8 cellular contexts compared by ENCODE assay signal in genomic region chr17:75271233-75271954, GRCh38. TPM values are rescaled to one million over a fixed set of nuclear protein-coding genes. Genes with fewer than 3 reads are reported as not detected.
DNase-seq lines count a peak whose midpoint lies in the region; ATAC-seq, FAIRE-seq and TF ChIP-seq lines count a peak whose summit lies in the region.

No MANE protein-coding gene starts in this region.

- peak overlapping the region; percentile 84 for H2AFZ ChIP-seq in osteoblast (ENCODE audit: low read length)

- ATAC-seq in GM21381 (IDR thresholded peaks at IDR 0.05; ENCODE audit: unreplicated experiment) = peak; percentile 69
- ATAC-seq in RWPE2 (ENCODE audit: low read depth) = peak; percentile 37
- peak; percentile 64 for ATAC-seq in thoracic aorta (ENCODE audit: insufficient number of reproducible peaks, low FRiP score, low read depth)

- peak overlapping the region; percentile 97 for H3K4me3 ChIP-seq in HUES6 (ENCODE audit: low read depth, low read length)
- peak overlapping the region; percentile 96 for H3K4me3 ChIP-seq in RWPE2 (ENCODE audit: severe bottlenecking)
- H3K4me3 ChIP-seq in osteoblast (ENCODE audit: insufficient read depth, low read length) = peak overlapping the region; percentile 90
- peak overlapping the region; percentile 97 for H3K4me3 ChIP-seq in thoracic aorta

- H3K4me1 ChIP-seq in HUES6 (ENCODE audit: control insufficient read depth, insufficient read depth, low read length) (peaks cover 14% of the 10 kb centered on the region), RWPE2 (ENCODE audit: insufficient read depth, poor library complexity, severe bottlenecking) (peaks cover 3% of the 10 kb centered on the region), osteoblast (ENCODE audit: insufficient read depth, low read length) (peaks cover 48% of the 10 kb centered on the region), thoracic aorta (ENCODE audit: control insufficient read depth in 1 of 2, low read depth in 2 of 2) (peaks cover 12 to 25% of the 10 kb centered on the region in 2 donors)

- TF ChIP-seq CTCF in D721Med (IDR thresholded peaks at IDR 0.05; ENCODE audit: insufficient read depth, missing control alignments) = peak; percentile 78
- peak; percentile 93 for TF ChIP-seq CTCF in RWPE2 (IDR thresholded peaks at IDR 0.05; ENCODE audit: poor library complexity, severe bottlenecking)
- peak; percentile 40 for TF ChIP-seq CTCF in osteoblast (IDR thresholded peaks at IDR 0.05; ENCODE audit: extremely low read depth, low read depth, low read length)
- peak; percentile 75 for TF ChIP-seq CTCF in thoracic aorta (IDR thresholded peaks at IDR 0.05)

- no peak overlapping the region for H3K27ac ChIP-seq in HUES6 (ENCODE audit: low read depth, low read length)
- H3K27ac ChIP-seq in RWPE2 (ENCODE audit: poor library complexity, severe bottlenecking) = peak overlapping the region; percentile 62
- H3K27ac ChIP-seq in osteoblast (ENCODE audit: low read depth, low read length) = peak overlapping the region; percentile 28
- H3K27ac ChIP-seq in thoracic aorta = peak overlapping the region; percentile 71 to 87

- H4K20me1 ChIP-seq in osteoblast (ENCODE audit: insufficient read depth, low read length) = peaks cover 6% of the 10 kb centered on the region

- no peaks in the 10 kb centered on the region for H3K79me2 ChIP-seq in osteoblast (ENCODE audit: insufficient read depth, low read length)

- H3K36me3 ChIP-seq in HUES6 (ENCODE audit: control insufficient read depth, insufficient read depth, low read length) (peaks cover 26% of the 10 kb centered on the region), RWPE2 (ENCODE audit: low read depth) (peaks cover 10% of the 10 kb centered on the region), osteoblast (ENCODE audit: insufficient read depth, low read length) (peaks cover under 1% of the 10 kb centered on the region), thoracic aorta (peaks cover 7% of the 10 kb centered on the region)

- H3K9ac ChIP-seq in HUES6 (ENCODE audit: low read length) = peak overlapping the region; percentile 87

- DNase-seq in D721Med (ENCODE audit: insufficient read length, low spot score) (peak; percentile 94), RWPE2 (ENCODE audit: low spot score) (no peak), glomerular visceral epithelial cell (ENCODE audit: extremely low spot score) (peak; percentile 83), osteoblast (ENCODE audit: insufficient read length, low spot score, missing footprints) (peak; percentile 100), thoracic aorta (ENCODE audit: low spot score) (no peak)
- DNase-seq in activated gamma-delta T cell treated with anti-CD3 and anti-CD28 coated beads, Interleukin-2, amount 50 U/mL, for 16 hours (ENCODE audit: low read depth) = peak; percentile 78

- H3K27me3 ChIP-seq in HUES6 (ENCODE audit: control insufficient read depth, insufficient read depth, low read length) = no peaks in the 10 kb centered on the region
- no peaks in the 10 kb centered on the region for H3K27me3 ChIP-seq in RWPE2 (ENCODE audit: insufficient read depth, poor library complexity, severe bottlenecking)
- no peaks in the 10 kb centered on the region for H3K27me3 ChIP-seq in osteoblast (ENCODE audit: insufficient read depth, low read length)
- H3K27me3 ChIP-seq in thoracic aorta (replicated peaks; ENCODE audit: insufficient read depth) = no peaks in the 10 kb centered on the region

- no peak for FAIRE-seq in D721Med (lab: Jason Lieb, UNC)

- H3K4me2 ChIP-seq in osteoblast (ENCODE audit: insufficient read depth, low read length) = peak overlapping the region; percentile 95

- H3K9me3 ChIP-seq in HUES6 (ENCODE audit: control insufficient read depth, insufficient read depth, low read depth, low read length) = no peaks in the 10 kb centered on the region
- H3K9me3 ChIP-seq in RWPE2 (ENCODE audit: severe bottlenecking) = no peaks in the 10 kb centered on the region
- H3K9me3 ChIP-seq in osteoblast (ENCODE audit: low read depth, low read length) = no peaks in the 10 kb centered on the region
- no peaks in the 10 kb centered on the region for H3K9me3 ChIP-seq in thoracic aorta

RNA-seq across cellular contexts. Expression of gene MIF4GD, which starts 0.4 kb away (rescaled TPM):
- total RNA-seq in osteoblast = 8.7 and 9.4 TPM in 2 replicates
- 10 to 100 TPM; 32.5 to 70.1 TPM for total RNA-seq in thoracic aorta

RNA-seq across cellular contexts. Expression of gene MRPS7, which starts 9.7 kb away (rescaled TPM):
- total RNA-seq in osteoblast (43.6 and 45.6 TPM in 2 replicates), thoracic aorta (10 to 100 TPM; 29.0 to 33.2 TPM)

RNA-seq across cellular contexts. Expression of gene GGA3, which starts 10.0 kb away (rescaled TPM):
- total RNA-seq in osteoblast (9.0 and 12.1 TPM in 2 replicates), thoracic aorta (10 to 100 TPM; 33.3 to 41.9 TPM)

RNA-seq across cellular contexts. Expression of gene SLC25A19, which starts 17.8 kb away (rescaled TPM):
- total RNA-seq in osteoblast (4.7 and 7.1 TPM in 2 replicates), thoracic aorta (10 to 100 TPM in 1 of 2 donors, 1 to 10 TPM in 1; 6.1 to 12.6 TPM)

Comparison
In these comparisons a context has a peak if more than half of its experiments do, and no peak if none do; other contexts are left out.
1. DNase-seq: peak in D721Med (single experiment), activated gamma-delta T cell treated with anti-CD3 and anti-CD28 coated beads, Interleukin-2, amount 50 U/mL, for 16 hours (single experiment), glomerular visceral epithelial cell (single experiment) and osteoblast (single experiment); none in RWPE2 (single experiment) and thoracic aorta (single experiment).
2. CTCF ChIP-seq: peak in every context shown above with its lines; median percentile 93 in RWPE2; 78 in D721Med; 75 in thoracic aorta; 40 in osteoblast.
3. Peak in every context shown above with its lines, with median percentiles within 50 percentile points of each other: ATAC-seq and H3K4me3 ChIP-seq.